1 cellular context compared by ENCODE assay signal in the genomic region with DNA sequence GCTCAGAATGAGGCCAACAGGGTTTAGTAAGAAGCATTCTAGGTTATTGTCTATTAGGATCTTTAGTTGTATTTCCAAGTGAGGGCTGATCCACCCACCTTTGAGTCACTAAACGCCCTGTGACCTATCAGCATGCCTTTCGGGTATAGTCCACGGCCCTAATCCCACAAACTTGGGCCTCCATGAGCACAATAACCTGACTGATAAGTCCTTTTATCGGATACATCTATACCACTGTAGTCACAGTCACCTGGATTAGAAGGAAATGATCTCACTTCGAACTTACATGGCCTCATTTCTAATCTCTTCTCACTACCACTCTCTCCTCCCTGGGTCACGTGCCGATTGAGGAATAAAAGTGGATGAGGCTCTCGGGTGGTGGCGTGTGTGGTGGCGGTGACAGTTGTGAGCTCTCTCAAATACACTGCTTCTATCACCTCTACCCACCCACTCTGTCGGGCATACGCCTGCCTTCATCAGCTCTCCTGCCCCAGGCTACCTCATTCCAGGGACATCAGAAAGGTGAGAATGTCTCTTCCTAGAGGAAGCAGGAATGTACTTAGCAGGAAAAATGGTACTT.
TF ChIP-seq lines count a peak whose summit lies in the region.

No MANE protein-coding gene starts in this region.

TF ChIP-seq in GM23338, 12 proteins besides CTCF, POLR2A, EP300 and RAD21 (continued from another document):
- TF ChIP-seq ZNF462 (CRISPR knock-in tag; IDR thresholded peaks at IDR 0.05) = no peak
- TF ChIP-seq EZH2 (IDR thresholded peaks at IDR 0.05; ENCODE audit: low read depth, unreplicated experiment) = no peak
